17 cellular contexts compared by ENCODE assay signal in the genomic region with DNA sequence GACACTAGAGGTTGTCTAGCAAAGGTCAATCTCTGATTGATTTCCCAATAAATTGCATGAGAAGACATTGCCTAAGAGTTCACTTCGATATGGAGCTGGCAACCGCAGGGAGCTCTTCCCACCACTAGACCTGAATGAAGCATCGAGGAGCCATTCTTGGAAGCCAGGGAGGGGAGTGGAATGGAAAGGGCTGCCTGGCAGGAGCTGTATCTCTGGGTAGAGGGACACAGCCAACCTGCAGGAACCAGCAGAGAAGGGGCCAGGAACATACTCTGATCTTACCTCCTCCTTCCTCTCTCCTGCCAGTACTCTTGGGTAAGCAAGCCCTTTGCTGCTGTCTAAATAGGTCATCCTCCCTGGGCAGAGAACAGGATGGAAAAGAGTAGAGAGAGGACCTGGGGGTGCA.
A peak's percentile ranks its signal among the peaks of the same experiment; 100 is the strongest.
DNase-seq lines count a peak whose midpoint lies in the region; ATAC-seq, FAIRE-seq and TF ChIP-seq lines count a peak whose summit lies in the region.
"Had no signal": no experiment of that assay in that cellular context is flagged by ENCODE, and none has a peak within 500 bp of the region (broad histone marks: within the 10 kb centered on the region; RNA-seq: fewer than 3 reads in every experiment).

No MANE protein-coding gene starts in this region.

- H3K27ac Mint-ChIP-seq in glutamatergic neuron (ENCODE audit: unreplicated experiment) = peak overlapping the region; percentile 99
- H3K27ac Mint-ChIP-seq in natural killer cell = no peak overlapping the region
- H3K27ac Mint-ChIP-seq: activated naive CD4-positive, alpha-beta T cell treated with anti-CD3 and anti-CD28 coated beads, Interleukin-2, amount 50 U/mL, for 24 hours; CD8-positive, alpha-beta T cell; naive B cell; stimulated activated naive B cell treated with anti-CD40 and anti-IgM and Interleukin-4, amounts not matched to agents 10 μg/mL and 1 μg/mL and 100 μg/mL, for 72 hours had no signal

- no peak overlapping the region for H3K4me3 ChIP-seq in Panc1 (ENCODE audit: low read depth in 2 of 2, low read length in 2 of 2)
- H3K4me3 ChIP-seq in stomach smooth muscle (ENCODE audit: low read length in 2 of 2) = peak overlapping the region in 1 of 2 donors; percentile 31
- H3K4me3 ChIP-seq: A549, SJCRH30 had no signal

- ATAC-seq in Panc1 (peak; percentile 49; the same call in 1 of the 2 replicates), natural killer cell (no peak)
- ATAC-seq: CD8-positive, alpha-beta T cell; left colon; stimulated activated naive B cell treated with anti-CD40 and anti-IgM and Interleukin-4, amounts not matched to agents 10 μg/mL and 1 μg/mL and 100 μg/mL, for 72 hours had no signal

- no peaks in the 10 kb centered on the region for H3K9me3 ChIP-seq in Panc1 (ENCODE audit: control insufficient read depth, insufficient read depth, low read depth, low read length)
- H3K9me3 ChIP-seq in stomach smooth muscle (ENCODE audit: control insufficient read depth in 2 of 2, low read length in 2 of 2) = no peaks in the 10 kb centered on the region
- H3K9me3 ChIP-seq: A549, SJCRH30 had no signal

- H3K4me1 Mint-ChIP-seq in glutamatergic neuron (ENCODE audit: low read depth, unreplicated experiment) (peaks cover 65% of the 10 kb centered on the region), natural killer cell (peaks cover 0 to 3% of the 10 kb centered on the region in 2 donors)
- H3K4me1 Mint-ChIP-seq: activated naive CD4-positive, alpha-beta T cell treated with anti-CD3 and anti-CD28 coated beads, Interleukin-2, amount 50 U/mL, for 24 hours; central memory CD8-positive, alpha-beta T cell; naive B cell; stimulated activated naive B cell treated with anti-CD40 and anti-IgM and Interleukin-4, amounts not matched to agents 10 μg/mL and 1 μg/mL and 100 μg/mL, for 72 hours had no signal

- no peak for FAIRE-seq in GM12891 (lab: Jason Lieb, UNC)
- FAIRE-seq: A549 had no signal

- H3K9me3 Mint-ChIP-seq in glutamatergic neuron (ENCODE audit: unreplicated experiment) (peaks cover 26% of the 10 kb centered on the region), natural killer cell (no peaks in the 10 kb centered on the region)
- H3K9me3 Mint-ChIP-seq: activated naive CD4-positive, alpha-beta T cell treated with anti-CD3 and anti-CD28 coated beads, Interleukin-2, amount 50 U/mL, for 24 hours; CD8-positive, alpha-beta T cell; central memory CD8-positive, alpha-beta T cell; naive B cell; stimulated activated naive B cell treated with anti-CD40 and anti-IgM and Interleukin-4, amounts not matched to agents 10 μg/mL and 1 μg/mL and 100 μg/mL, for 72 hours had no signal

- peak overlapping the region; percentile 25; the same call in 1 of the 2 replicates for H3K27ac ChIP-seq in Panc1 (ENCODE audit: low read length)
- peak overlapping the region; percentile 81 for H3K27ac ChIP-seq in stomach smooth muscle (ENCODE audit: low read length)
- H3K27ac ChIP-seq: A549, SJCRH30 had no signal

- intact Hi-C loops in Panc1 (cut with micrococcal nuclease; ENCODE audit: unreplicated experiment) = no loop called here
- intact Hi-C loops in natural killer cell (cut with micrococcal nuclease) = no loop called here

- POLR2A ChIA-PET in Panc1 (lab: Charles Lee) = no interaction called here

- no TSS peak for BruUV-seq in Panc1 (replicated peaks; lab: Mats Ljungman, UMichigan)

- H3K36me3 ChIP-seq in Panc1 (ENCODE audit: control insufficient read depth, insufficient read depth, low read length) (no peaks in the 10 kb centered on the region), stomach smooth muscle (ENCODE audit: control insufficient read depth in 2 of 2, insufficient read depth in 2 of 2, low read length in 2 of 2) (no peaks in the 10 kb centered on the region)
- H3K36me3 ChIP-seq: SJCRH30 had no signal

- H3K27me3 Mint-ChIP-seq in glutamatergic neuron (ENCODE audit: unreplicated experiment) (peaks cover 22% of the 10 kb centered on the region), natural killer cell (ENCODE audit: low read depth in 2 of 2) (peaks cover 7 to 40% of the 10 kb centered on the region in 2 donors)

- H3K9ac ChIP-seq in stomach smooth muscle (ENCODE audit: low read length in 2 of 2) = no peak overlapping the region

- H3K27me3 ChIP-seq in Panc1 (ENCODE audit: control insufficient read depth, insufficient read depth, low read length) (no peaks in the 10 kb centered on the region), stomach smooth muscle (ENCODE audit: control insufficient read depth in 1 of 2, insufficient read depth in 2 of 2, low read length in 2 of 2) (no peaks in the 10 kb centered on the region)
- H3K27me3 ChIP-seq: SJCRH30 had no signal

- H3K36me3 Mint-ChIP-seq in glutamatergic neuron (ENCODE audit: unreplicated experiment) = no peaks in the 10 kb centered on the region
- H3K36me3 Mint-ChIP-seq in natural killer cell = no peaks in the 10 kb centered on the region
- H3K36me3 Mint-ChIP-seq: activated naive CD4-positive, alpha-beta T cell treated with anti-CD3 and anti-CD28 coated beads, Interleukin-2, amount 50 U/mL, for 24 hours; CD8-positive, alpha-beta T cell; naive B cell; stimulated activated naive B cell treated with anti-CD40 and anti-IgM and Interleukin-4, amounts not matched to agents 10 μg/mL and 1 μg/mL and 100 μg/mL, for 72 hours had no signal

- peak; percentile 29 for DNase-seq in NCI-H345 (lab: John Stamatoyannopoulos, UW)
- no peak for DNase-seq in NCI-H345 treated with DMSO at 0.1 percent for 48 hours (lab: John Stamatoyannopoulos, UW; ENCODE audit: unreplicated experiment)
- DNase-seq in Panc1 (ENCODE audit: low read depth, low spot score) = no peak
- DNase-seq in glutamatergic neuron = no peak
- no peak for DNase-seq in GM12891 (ENCODE audit: insufficient read length, low spot score)
- no peak for DNase-seq in DMS153 (lab: John Stamatoyannopoulos, UW)
- no peak for DNase-seq in natural killer cell
- DNase-seq: CD8-positive, alpha-beta T cell; GDM1; left colon; naive B cell; SJCRH30; stimulated activated naive B cell treated with anti-CD40 and anti-IgM and Interleukin-4, amounts not matched to agents 10 μg/mL and 1 μg/mL and 100 μg/mL, for 72 hours had no signal

- TF ChIP-seq POLR2A in GM12891 (IDR thresholded peaks at IDR 0.05; ENCODE audit: low read depth, low read length) = no peak

- H3K4me3 Mint-ChIP-seq in glutamatergic neuron (ENCODE audit: unreplicated experiment) = peak overlapping the region; percentile 26
- H3K4me3 Mint-ChIP-seq in natural killer cell = no peak overlapping the region
- H3K4me3 Mint-ChIP-seq: activated naive CD4-positive, alpha-beta T cell treated with anti-CD3 and anti-CD28 coated beads, Interleukin-2, amount 50 U/mL, for 24 hours; CD8-positive, alpha-beta T cell; central memory CD8-positive, alpha-beta T cell; naive B cell; stimulated activated naive B cell treated with anti-CD40 and anti-IgM and Interleukin-4, amounts not matched to agents 10 μg/mL and 1 μg/mL and 100 μg/mL, for 72 hours had no signal

- CTCF ChIA-PET in Panc1 (lab: Charles Lee) = no interaction called here

- no peak for TF ChIP-seq CTCF in Panc1 (IDR thresholded peaks at IDR 0.05)
- TF ChIP-seq CTCF in glutamatergic neuron (IDR thresholded peaks at IDR 0.05; ENCODE audit: partially characterized antibody, unreplicated experiment) = no peak
- TF ChIP-seq CTCF in natural killer cell (IDR thresholded peaks at IDR 0.05) = no peak

- in situ Hi-C loops in Panc1 (cut with HindIII; ENCODE audit: low pct_unique_long_range_greater_than_20kb, low sequenced_read_pairs) = no loop called here

- H3K4me1 ChIP-seq in Panc1 (ENCODE audit: control insufficient read depth, insufficient read depth, low read length) = peaks cover 31% of the 10 kb centered on the region
- H3K4me1 ChIP-seq in stomach smooth muscle (ENCODE audit: control insufficient read depth, insufficient read depth, low read length) = peaks cover 62% of the 10 kb centered on the region

TF ChIP-seq in GM12891, 5 proteins besides CTCF, POLR2A, EP300 and RAD21:
- TF ChIP-seq POLR2AphosphoS5 (IDR thresholded peaks at IDR 0.05; ENCODE audit: low read depth, low read length) = no peak
- no peak for TF ChIP-seq SPI1 (IDR thresholded peaks at IDR 0.05; ENCODE audit: low read depth, low read length)
- TF ChIP-seq PAX5 (IDR thresholded peaks at IDR 0.05; ENCODE audit: insufficient read depth, low read length, severe bottlenecking) = no peak
- no peak for TF ChIP-seq POU2F2 (IDR thresholded peaks at IDR 0.05; ENCODE audit: low read depth, low read length)
- no peak for TF ChIP-seq TAF1 (IDR thresholded peaks at IDR 0.05; ENCODE audit: low read depth, low read length)
